In genomic region chr5:128083033-128083810, GRCh38 we compare ENCODE assay signal across 8 cellular contexts. TPM values are rescaled to one million over a fixed set of nuclear protein-coding genes. Genes with fewer than 3 reads are reported as not detected.
DNase-seq lines count a peak whose midpoint lies in the region; ATAC-seq and TF ChIP-seq lines count a peak whose summit lies in the region.

Gene SLC12A2 (plus strand): TSS chr5:128083766. CDS start chr5:128083955, 189 bp downstream.

- ATAC-seq in HG03432 (IDR thresholded peaks at IDR 0.05; ENCODE audit: unreplicated experiment) = peak; percentile 69
- peak; percentile 68 for ATAC-seq in activated CD4-positive, alpha-beta T cell treated with anti-CD3 and anti-CD28 coated beads for 36 hours

- H3K27me3 Mint-ChIP-seq in activated CD4-positive, alpha-beta T cell treated with anti-CD3 and anti-CD28 coated beads for 36 hours = no peaks in the 10 kb centered on the region

- H3K4me3 Mint-ChIP-seq in activated CD4-positive, alpha-beta T cell treated with anti-CD3 and anti-CD28 coated beads for 36 hours = peak within 1 kb of the TSS; percentile 91

- TF ChIP-seq POLR2A in GM19193 (IDR thresholded peaks at IDR 0.05; ENCODE audit: extremely low read depth, insufficient read depth, insufficient read length) = peak; percentile 88

- H3K9me3 Mint-ChIP-seq in activated CD4-positive, alpha-beta T cell treated with anti-CD3 and anti-CD28 coated beads for 36 hours (ENCODE audit: low read depth) = no peaks in the 10 kb centered on the region

- H3K4me1 Mint-ChIP-seq in activated CD4-positive, alpha-beta T cell treated with anti-CD3 and anti-CD28 coated beads for 36 hours = peaks cover 50% of the 10 kb centered on the region

- peak within 1 kb of the TSS; percentile 85 for H3K4me3 ChIP-seq in choroid plexus epithelial cell (ENCODE audit: low read depth, low read length)

- POLR2A ChIA-PET in activated CD4-positive, alpha-beta T cell treated with anti-CD3 and anti-CD28 coated beads for 36 hours (lab: Charles Lee) = interaction anchor here (1.1 kb wide), 1 partner anchor 1011 kb away, joined by 5 read pairs; the partner anchor contains the start of gene ISOC1

- CTCF ChIA-PET in activated CD4-positive, alpha-beta T cell treated with anti-CD3 and anti-CD28 coated beads for 36 hours (lab: Charles Lee) = interaction anchor here (1.2 kb wide), 1 partner anchor 12 kb away, joined by 3 read pairs; no protein-coding TSS in a partner anchor

- peak; percentile 92 for DNase-seq in Ammon's horn (ENCODE audit: low spot score)
- peak; percentile 66 for DNase-seq in NCI-H510A treated with DMSO at 0.1 percent for 48 hours (lab: John Stamatoyannopoulos, UW)
- peak; percentile 94 for DNase-seq in activated CD4-positive, alpha-beta T cell treated with anti-CD3 and anti-CD28 coated beads for 36 hours
- peak; percentile 99 for DNase-seq in choroid plexus epithelial cell (ENCODE audit: low read depth)
- peak; percentile 68 for DNase-seq in kidney glomerular epithelial cell (lab: John Stamatoyannopoulos, UW)
- peak; percentile 79 to 85 for DNase-seq in stimulated activated CD4-positive, alpha-beta T cell treated with anti-CD3 and anti-CD28 coated beads, Interleukin-15, amount 100 ng/mL, for 48 hours (ENCODE audit: low read depth in 2 of 2)

- H3K27ac Mint-ChIP-seq in activated CD4-positive, alpha-beta T cell treated with anti-CD3 and anti-CD28 coated beads for 36 hours = peak within 1 kb of the TSS; percentile 94

- intact Hi-C loops in activated CD4-positive, alpha-beta T cell treated with anti-CD3 and anti-CD28 coated beads for 36 hours (cut with DNase I, micrococcal nuclease) = loop anchor here (1.0 to 10.0 kb wide), 13 partner anchors 118 to 1483 kb away; partner anchors contain the start of genes ISOC1 (in 2 of the 2), PRRC1 (in 2 of the 2), MARCHF3 (in 1 of the 2) and PHAX (in 1 of the 2)

- peaks cover 18% of the 10 kb centered on the region for H3K36me3 Mint-ChIP-seq in activated CD4-positive, alpha-beta T cell treated with anti-CD3 and anti-CD28 coated beads for 36 hours (ENCODE audit: low read depth)

- no peak for TF ChIP-seq CTCF in choroid plexus epithelial cell (conservative IDR thresholded peaks at IDR 0.05; ENCODE audit: low read depth, low read length)

RNA-seq across cellular contexts. Expression of gene SLC12A2, which starts in this region (rescaled TPM):
- 10 to 100 TPM in 1 of 2 experiments, 1 to 10 TPM in 1; 8.0 to 13.1 TPM for total RNA-seq in activated CD4-positive, alpha-beta T cell treated with anti-CD3 and anti-CD28 coated beads for 36 hours

Comparison
In these comparisons a context has a peak if more than half of its experiments do, and no peak if none do; other contexts are left out.
1. Peak in every context shown above with its lines: DNase-seq, ATAC-seq and H3K4me3 ChIP-seq.